In the genomic region with DNA sequence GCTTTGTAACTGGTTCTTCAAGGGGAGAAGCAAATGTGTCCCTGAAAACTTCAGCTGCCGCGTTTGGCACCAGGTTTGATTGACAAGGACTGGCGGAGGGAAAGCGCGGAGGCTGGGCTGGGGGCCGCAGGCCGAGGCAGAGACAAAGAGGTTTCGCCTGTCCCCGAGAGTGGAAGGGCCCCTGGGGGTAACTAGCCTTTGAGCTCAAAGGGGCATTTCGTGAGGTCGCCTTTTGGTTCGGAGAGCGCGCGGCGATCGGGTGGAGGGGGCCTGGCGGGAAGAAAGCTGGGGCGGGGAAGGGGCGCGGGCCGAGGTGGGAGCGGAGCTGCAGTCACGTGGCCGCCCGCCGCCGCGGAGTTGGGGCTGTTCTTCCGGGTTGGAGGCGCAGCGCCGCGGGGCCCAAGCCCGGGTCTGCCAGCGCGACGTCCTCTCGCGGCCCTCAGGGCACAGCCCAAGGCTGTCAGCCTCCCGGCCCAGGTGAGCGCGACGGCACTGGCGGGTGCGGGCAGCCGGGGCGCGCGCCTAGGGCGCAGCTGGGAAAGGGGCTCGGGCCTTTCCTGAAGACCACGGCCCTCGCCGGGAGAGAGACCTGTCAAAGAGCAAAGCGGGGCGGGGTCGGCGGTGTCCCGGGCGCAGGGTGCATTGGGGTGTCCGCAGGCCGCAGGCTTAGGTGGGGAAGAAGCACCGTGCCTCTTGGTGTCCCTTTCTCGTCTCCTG, we compare ENCODE assay signal across 8 cellular contexts. TPM values are rescaled to one million over a fixed set of nuclear protein-coding genes. Genes with fewer than 3 reads are reported as not detected.
DNase-seq lines count a peak whose midpoint lies in the region; ATAC-seq and TF ChIP-seq lines count a peak whose summit lies in the region.

A gene (plus strand): TSS at position 363 of the 717 bp plus-strand sequence. CDS start 6,016 bp downstream, outside the sequence.

- H3K27me3 ChIP-seq in HUES6 (ENCODE audit: control insufficient read depth, insufficient read depth, low read length): peaks cover 9% of the 10 kb centered on the region
- no peaks in the 10 kb centered on the region for H3K27me3 ChIP-seq in Peyer's patch

- H3K27ac Mint-ChIP-seq in nephron: peak within 1 kb of the TSS; percentile 96 to 98 (median 97)
- peak within 1 kb of the TSS; percentile 93 for H3K27ac Mint-ChIP-seq in stimulated activated naive CD8-positive, alpha-beta T cell treated with anti-CD3 and anti-CD28 coated beads, Interleukin-15, Interleukin-2, amounts not matched to agents 100 ng/mL and 50 ng/mL, for 24 hours

- H3K9me3 Mint-ChIP-seq in nephron: no peaks in the 10 kb centered on the region
- H3K9me3 Mint-ChIP-seq in stimulated activated naive CD8-positive, alpha-beta T cell treated with anti-CD3 and anti-CD28 coated beads, Interleukin-15, Interleukin-2, amounts not matched to agents 100 ng/mL and 50 ng/mL, for 24 hours: no peaks in the 10 kb centered on the region

- DNase-seq in DMS114 treated with DMSO at 0.1 percent for 48 hours (lab: John Stamatoyannopoulos, UW; ENCODE audit: unreplicated experiment): peak; percentile 36
- DNase-seq in Peyer's patch: peak; percentile 85 to 91 (median 89)
- peak; percentile 48 to 70 for DNase-seq in activated T-helper 1 cell treated with anti-CD3 and anti-CD28 coated beads, Interleukin-2, amount 50 U/mL, for 16 hours (ENCODE audit: low read depth in 1 of 2, low spot score in 1 of 2)
- DNase-seq in fibroblast of pulmonary artery (ENCODE audit: low read depth): peak; percentile 41

- H3K27ac ChIP-seq in HUES6 (ENCODE audit: low read depth, low read length): peak within 1 kb of the TSS; percentile 4; the same call in 1 of the 2 replicates
- peak within 1 kb of the TSS; percentile 65 to 85 (median 79) for H3K27ac ChIP-seq in Peyer's patch

- peaks cover 31% of the 10 kb centered on the region for H3K4me1 ChIP-seq in HUES6 (ENCODE audit: control insufficient read depth, insufficient read depth, low read length)
- peaks cover 0 to 15% (median 6%) of the 10 kb centered on the region in 4 donors for H3K4me1 ChIP-seq in Peyer's patch

- H3K9ac ChIP-seq in HUES6 (ENCODE audit: low read length): peak within 1 kb of the TSS; percentile 77

- peak within 1 kb of the TSS; percentile 89 to 99 (median 93) for H3K4me3 Mint-ChIP-seq in nephron
- H3K4me3 Mint-ChIP-seq in stimulated activated naive CD8-positive, alpha-beta T cell treated with anti-CD3 and anti-CD28 coated beads, Interleukin-15, Interleukin-2, amounts not matched to agents 100 ng/mL and 50 ng/mL, for 24 hours: peak within 1 kb of the TSS; percentile 90

- peak in 1 of 2 donors; percentile 32 for TF ChIP-seq POLR2A in Peyer's patch (IDR thresholded peaks at IDR 0.05)

- no peaks in the 10 kb centered on the region for H3K36me3 ChIP-seq in HUES6 (ENCODE audit: control insufficient read depth, insufficient read depth, low read length)
- no peaks in the 10 kb centered on the region for H3K36me3 ChIP-seq in Peyer's patch

- H3K9me3 ChIP-seq in HUES6 (ENCODE audit: control insufficient read depth, insufficient read depth, low read depth, low read length) (no peaks in the 10 kb centered on the region), Peyer's patch (no peaks in the 10 kb centered on the region)

- H3K36me3 Mint-ChIP-seq in nephron (ENCODE audit: low read depth): peaks cover 19% of the 10 kb centered on the region
- H3K36me3 Mint-ChIP-seq in stimulated activated naive CD8-positive, alpha-beta T cell treated with anti-CD3 and anti-CD28 coated beads, Interleukin-15, Interleukin-2, amounts not matched to agents 100 ng/mL and 50 ng/mL, for 24 hours (ENCODE audit: low read depth): peaks cover 24% of the 10 kb centered on the region

- no peak for TF ChIP-seq CTCF in Peyer's patch (IDR thresholded peaks at IDR 0.05)
- TF ChIP-seq CTCF in fibroblast of pulmonary artery (IDR thresholded peaks at IDR 0.05; ENCODE audit: low read length, missing control alignments): no peak
- no peak for TF ChIP-seq CTCF in nephron (IDR thresholded peaks at IDR 0.05; ENCODE audit: unreplicated experiment in 3 of 3)

- H3K27me3 Mint-ChIP-seq in nephron (ENCODE audit: low read depth): no peaks in the 10 kb centered on the region
- H3K27me3 Mint-ChIP-seq in stimulated activated naive CD8-positive, alpha-beta T cell treated with anti-CD3 and anti-CD28 coated beads, Interleukin-15, Interleukin-2, amounts not matched to agents 100 ng/mL and 50 ng/mL, for 24 hours: no peaks in the 10 kb centered on the region

- peaks cover 31% of the 10 kb centered on the region for H3K4me1 Mint-ChIP-seq in nephron
- peaks cover 48% of the 10 kb centered on the region for H3K4me1 Mint-ChIP-seq in stimulated activated naive CD8-positive, alpha-beta T cell treated with anti-CD3 and anti-CD28 coated beads, Interleukin-15, Interleukin-2, amounts not matched to agents 100 ng/mL and 50 ng/mL, for 24 hours (ENCODE audit: low read depth)

- peak; percentile 77 for ATAC-seq in GM21423 (IDR thresholded peaks at IDR 0.05; ENCODE audit: unreplicated experiment)

- peak within 1 kb of the TSS; percentile 97 for H3K4me3 ChIP-seq in HUES6 (ENCODE audit: low read depth, low read length)
- peak within 1 kb of the TSS; percentile 61 to 86 (median 79) for H3K4me3 ChIP-seq in Peyer's patch
- peak within 1 kb of the TSS; percentile 81 for H3K4me3 ChIP-seq in fibroblast of pulmonary artery (replicated peaks; ENCODE audit: low read depth, low read length)

RNA-seq across cellular contexts. Expression of the gene that starts here (rescaled TPM):
- total RNA-seq in Peyer's patch: 10 to 100 TPM; 30.5 to 59.7 (median 44.5) TPM

Comparison
In these comparisons a context has a peak if more than half of its experiments do, and no peak if none do; other contexts are left out.
1. Peak in every context shown above with its lines: DNase-seq, ATAC-seq, H3K4me3 ChIP-seq and H3K27ac ChIP-seq.
2. DNase-seq: peak in every context shown above with its lines; median percentile 89 in Peyer's patch; 59 in activated T-helper 1 cell treated with anti-CD3 and anti-CD28 coated beads, Interleukin-2, amount 50 U/mL, for 16 hours; 41 in fibroblast of pulmonary artery; 36 in DMS114 treated with DMSO at 0.1 percent for 48 hours.